Comparison of ENCODE assay signal across 15 cellular contexts in the genomic region with DNA sequence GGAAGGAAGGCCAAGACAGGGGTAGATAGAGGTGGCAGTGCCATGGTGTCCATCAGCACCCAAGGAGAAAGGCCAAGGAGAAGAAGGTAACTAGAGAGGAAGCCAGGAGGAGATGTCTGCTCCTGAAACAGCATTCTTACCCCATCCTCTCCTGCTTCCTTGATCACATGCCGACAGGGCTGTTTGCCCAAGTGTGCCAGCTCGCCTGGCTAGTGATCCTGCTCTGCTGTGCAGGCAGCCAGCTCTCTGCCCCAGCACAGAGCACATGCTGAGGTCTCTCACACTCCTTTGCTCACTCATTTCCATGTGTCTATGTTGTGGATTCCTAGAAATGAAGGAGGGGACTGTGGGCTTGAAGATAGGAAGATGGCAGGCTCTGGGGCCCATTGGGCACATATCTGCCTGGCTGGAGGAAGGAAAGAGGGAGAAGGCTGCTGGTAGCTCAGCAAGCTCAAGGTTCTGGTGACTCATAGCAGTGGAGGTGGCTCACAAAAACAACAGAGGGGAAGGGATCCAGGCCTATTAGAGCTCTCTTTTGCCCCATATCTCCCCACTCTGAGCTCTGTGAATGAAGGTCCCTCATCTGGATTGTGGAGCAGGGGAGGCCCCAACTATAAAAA. TPM values are rescaled to one million over a fixed set of nuclear protein-coding genes. Genes with fewer than 3 reads are reported as not detected.
DNase-seq lines count a peak whose midpoint lies in the region; ATAC-seq and TF ChIP-seq lines count a peak whose summit lies in the region.
"Had no signal": no experiment of that assay in that cellular context is flagged by ENCODE, and none has a peak within 500 bp of the region (broad histone marks: within the 10 kb centered on the region; RNA-seq: fewer than 3 reads in every experiment).

No MANE protein-coding gene starts in this region.

- peak overlapping the region in 3 of 5 donors; percentile 6 to 45 (median 33) for H3K27ac ChIP-seq in adrenal gland
- H3K27ac ChIP-seq: gastroesophageal sphincter had no signal

- WGBS in adrenal gland, 4 donors: 28 to 48% (median 29%) methylated on average over 2 of the region's 2 CpGs

- peaks cover 0 to 5% of the 10 kb centered on the region in 2 donors for H3K4me1 ChIP-seq in adrenal gland (replicated peaks in 1 of 2)

- H3K36me3 Mint-ChIP-seq in natural killer cell treated with Interleukin-12 subunit alpha and Interleukin-12 subunit beta and Interleukin-15 and Interleukin-18, amount 100 ng/mL, for 72 hours: no peaks in the 10 kb centered on the region

- H3K9me3 ChIP-seq in adrenal gland (replicated peaks in 1 of 3): no peaks in the 10 kb centered on the region
- H3K9me3 ChIP-seq: gastroesophageal sphincter had no signal

- intact Hi-C loops in adrenal gland (cut with DNase I) (no loop called here), sciatic nerve (cut with DNase I) (no loop called here)

- no peak for ATAC-seq in sciatic nerve
- ATAC-seq in natural killer cell treated with Interleukin-12 subunit alpha and Interleukin-12 subunit beta and Interleukin-15 and Interleukin-18, amount 100 ng/mL, for 72 hours: no peak
- ATAC-seq: gastroesophageal sphincter, natural killer cell had no signal

- H3K4me3 Mint-ChIP-seq in natural killer cell treated with Interleukin-12 subunit alpha and Interleukin-12 subunit beta and Interleukin-15 and Interleukin-18, amount 100 ng/mL, for 72 hours: no peak overlapping the region
- H3K4me3 Mint-ChIP-seq: natural killer cell had no signal

- H3K27me3 ChIP-seq in adrenal gland: no peaks in the 10 kb centered on the region
- H3K27me3 ChIP-seq: gastroesophageal sphincter had no signal

- no peak for TF ChIP-seq CTCF in adrenal gland (IDR thresholded peaks at IDR 0.05)
- no peak for TF ChIP-seq CTCF in fibroblast of pulmonary artery (IDR thresholded peaks at IDR 0.05; ENCODE audit: low read length, missing control alignments)
- no peak for TF ChIP-seq CTCF in GM10266 (IDR thresholded peaks at IDR 0.05; ENCODE audit: control insufficient read depth, insufficient read depth, low read depth, missing control alignments)

- no peaks in the 10 kb centered on the region for H3K9me3 Mint-ChIP-seq in natural killer cell treated with Interleukin-12 subunit alpha and Interleukin-12 subunit beta and Interleukin-15 and Interleukin-18, amount 100 ng/mL, for 72 hours
- H3K9me3 Mint-ChIP-seq: natural killer cell had no signal

- H3K27ac Mint-ChIP-seq in natural killer cell treated with Interleukin-12 subunit alpha and Interleukin-12 subunit beta and Interleukin-15 and Interleukin-18, amount 100 ng/mL, for 72 hours: no peak overlapping the region
- H3K27ac Mint-ChIP-seq: natural killer cell had no signal

- H3K27me3 Mint-ChIP-seq in natural killer cell treated with Interleukin-12 subunit alpha and Interleukin-12 subunit beta and Interleukin-15 and Interleukin-18, amount 100 ng/mL, for 72 hours: no peaks in the 10 kb centered on the region

- H3K4me3 ChIP-seq in adrenal gland (no peak overlapping the region), fibroblast of pulmonary artery (replicated peaks; ENCODE audit: low read depth, low read length) (no peak overlapping the region)
- H3K4me3 ChIP-seq: gastroesophageal sphincter had no signal

- DNase-seq in A172 (ENCODE audit: low spot score) (peak; percentile 60), HT1080 (ENCODE audit: low read depth) (peak; percentile 81), adrenal gland (peak; percentile 40 to 78 (median 68)), fibroblast of pulmonary artery (ENCODE audit: low read depth) (peak; percentile 62), SW480 (ENCODE audit: low spot score) (no peak), GM10266 (ENCODE audit: extremely low spot score) (no peak), sciatic nerve (ENCODE audit: low spot score) (no peak)
- no peak for DNase-seq in natural killer cell treated with Interleukin-12 subunit alpha and Interleukin-12 subunit beta and Interleukin-15 and Interleukin-18, amount 100 ng/mL, for 72 hours (ENCODE audit: low spot score)
- DNase-seq: DMS79 treated with DMSO at 0.1 percent for 48 hours, KBM-7, natural killer cell, NCI-H2029 treated with DMSO at 0.1 percent for 48 hours, T-helper 1 cell had no signal

- no peak for TF ChIP-seq POLR2A in adrenal gland (IDR thresholded peaks at IDR 0.05)

- peaks cover 0 to 2% of the 10 kb centered on the region in 2 donors for H3K4me1 Mint-ChIP-seq in natural killer cell treated with Interleukin-12 subunit alpha and Interleukin-12 subunit beta and Interleukin-15 and Interleukin-18, amount 100 ng/mL, for 72 hours (ENCODE audit: low read depth in 2 of 2)
- H3K4me1 Mint-ChIP-seq: natural killer cell had no signal

- peaks cover 0 to 39% of the 10 kb centered on the region in 2 donors for H3K36me3 ChIP-seq in adrenal gland (replicated peaks in 1 of 2)

RNA-seq across cellular contexts. Expression of a gene that starts 54.3 kb away (rescaled TPM):
- total RNA-seq in A172 (2014; rRNA removed; shearing (Covaris generic)): not detected in 2 replicates
- total RNA-seq in HT1080 (2014; rRNA removed; shearing (Covaris generic)): not detected in 2 replicates
- polyA plus RNA-seq in HT1080 (2015; cell fraction: cytosol; rRNA removed): not detected in 2 replicates
- not detected in 2 replicates for polyA plus RNA-seq in HT1080 (2015; cell fraction: nucleus; rRNA removed)
- total RNA-seq in adrenal gland (not detected), sciatic nerve (not detected)
- polyA plus RNA-seq in adrenal gland: under 1 TPM in 1 of 3 donors, not detected in 2; 0.08 TPM
- total RNA-seq in natural killer cell treated with Interleukin-12 subunit alpha and Interleukin-12 subunit beta and Interleukin-15 and Interleukin-18, amount 100 ng/mL, for 72 hours: not detected
- total RNA-seq: gastroesophageal sphincter, natural killer cell, urinary bladder had no signal
- polyA plus RNA-seq: urinary bladder had no signal

Comparison
In these comparisons a context has a peak if more than half of its experiments do, and no peak if none do; other contexts are left out.
1. DNase-seq: peak in A172 (single experiment), HT1080 (single experiment), adrenal gland (7 of 7) and fibroblast of pulmonary artery (single experiment); none in SW480 (single experiment), GM10266 (single experiment), sciatic nerve (single experiment) and natural killer cell treated with Interleukin-12 subunit alpha and Interleukin-12 subunit beta and Interleukin-15 and Interleukin-18, amount 100 ng/mL, for 72 hours (single experiment).